Comparison of ENCODE assay signal across 8 cellular contexts in genomic region chr5:108748010-108748353, GRCh38. TPM values are rescaled to one million over a fixed set of nuclear protein-coding genes. Genes with fewer than 3 reads are reported as not detected.
DNase-seq lines count a peak whose midpoint lies in the region; ATAC-seq and TF ChIP-seq lines count a peak whose summit lies in the region.

No MANE protein-coding gene starts in this region.

- H3K4me3 ChIP-seq in AG04450 (ENCODE audit: low read depth, low read length) (peak overlapping the region; percentile 83), LNCaP clone FGC (ENCODE audit: low read depth, low read length) (peak overlapping the region; percentile 59), choroid plexus epithelial cell (ENCODE audit: low read depth, low read length) (peak overlapping the region; percentile 86), mucosa of stomach (ENCODE audit: low read length) (peak overlapping the region; percentile 60)

- TF ChIP-seq CTCF in AG04450 (IDR thresholded peaks at IDR 0.05; ENCODE audit: low read depth, low read length) (no peak), LNCaP clone FGC (IDR thresholded peaks at IDR 0.05; ENCODE audit: control insufficient read depth, extremely low read depth, insufficient read depth) (no peak), choroid plexus epithelial cell (conservative IDR thresholded peaks at IDR 0.05; ENCODE audit: low read depth, low read length) (no peak)

- no peaks in the 10 kb centered on the region for H3K36me3 ChIP-seq in mucosa of stomach (ENCODE audit: control insufficient read depth, insufficient read depth, low read length)

- DNase-seq in AG04450 (ENCODE audit: low read depth, low spot score) (no peak), LNCaP clone FGC (ENCODE audit: low read depth) (no peak), choroid plexus epithelial cell (ENCODE audit: low read depth) (no peak), pons (ENCODE audit: low spot score) (no peak)

- ATAC-seq in GM21367 (IDR thresholded peaks at IDR 0.05; ENCODE audit: unreplicated experiment) = no peak
- no peak for ATAC-seq in HG02840 (IDR thresholded peaks at IDR 0.05; ENCODE audit: low FRiP score, unreplicated experiment)
- no peak for ATAC-seq in esophagus mucosa

- peak overlapping the region; percentile 96 for H3K9ac ChIP-seq in mucosa of stomach (ENCODE audit: low read length)

- H3K27me3 ChIP-seq in AG04450 (ENCODE audit: control insufficient read depth, insufficient read depth, low read length) (no peaks in the 10 kb centered on the region), mucosa of stomach (ENCODE audit: control insufficient read depth, insufficient read depth, low read length) (no peaks in the 10 kb centered on the region)

- CTCF ChIA-PET in AG04450 (lab: Charles Lee) = interaction anchor here (1.0 kb wide), 1 partner anchor 21 kb away, joined by 3 read pairs; no protein-coding TSS in a partner anchor

- POLR2A ChIA-PET in AG04450 (lab: Yijun Ruan, JAX) = interaction anchor here (0.6 to 1.4 kb wide), 7 partner anchors 20 to 662 kb away, joined by 3 to 28 read pairs (median 3); partner anchors contain the start of gene PJA2

- no peaks in the 10 kb centered on the region for H3K9me3 ChIP-seq in AG04450 (ENCODE audit: control insufficient read depth, insufficient read depth, low read length)
- no peaks in the 10 kb centered on the region for H3K9me3 ChIP-seq in mucosa of stomach (ENCODE audit: control insufficient read depth, low read length)

- peak overlapping the region; percentile 99 for H3K27ac ChIP-seq in AG04450 (ENCODE audit: low read depth, low read length)

- no peaks in the 10 kb centered on the region for H3K4me1 ChIP-seq in mucosa of stomach (ENCODE audit: control insufficient read depth, insufficient read depth, low read length)

RNA-seq across cellular contexts. Expression of gene FER, which starts 0.3 kb away (rescaled TPM):
- 10.8 and 19.0 TPM in 2 replicates for polyA plus RNA-seq in AG04450 (2011; rRNA removed)
- polyA minus RNA-seq in AG04450 (2011; rRNA and poly(A)+ RNA removed) = 31.5 and 59.3 TPM in 2 replicates
- 20.4 TPM for total RNA-seq in esophagus mucosa
